In genomic region chr6:18412073-18412472, GRCh38 we compare ENCODE assay signal across 1 cellular context.
TF ChIP-seq lines count a peak whose summit lies in the region.

No MANE protein-coding gene starts in this region.

TF ChIP-seq in GM12878, 131 proteins besides CTCF, POLR2A, EP300 and RAD21 (continued from another document):
- TF ChIP-seq, protein P1, sequence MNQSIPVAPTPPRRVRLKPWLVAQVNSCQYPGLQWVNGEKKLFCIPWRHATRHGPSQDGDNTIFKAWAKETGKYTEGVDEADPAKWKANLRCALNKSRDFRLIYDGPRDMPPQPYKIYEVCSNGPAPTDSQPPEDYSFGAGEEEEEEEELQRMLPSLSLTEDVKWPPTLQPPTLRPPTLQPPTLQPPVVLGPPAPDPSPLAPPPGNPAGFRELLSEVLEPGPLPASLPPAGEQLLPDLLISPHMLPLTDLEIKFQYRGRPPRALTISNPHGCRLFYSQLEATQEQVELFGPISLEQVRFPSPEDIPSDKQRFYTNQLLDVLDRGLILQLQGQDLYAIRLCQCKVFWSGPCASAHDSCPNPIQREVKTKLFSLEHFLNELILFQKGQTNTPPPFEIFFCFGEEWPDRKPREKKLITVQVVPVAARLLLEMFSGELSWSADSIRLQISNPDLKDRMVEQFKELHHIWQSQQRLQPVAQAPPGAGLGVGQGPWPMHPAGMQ (IDR thresholded peaks at IDR 0.05; ENCODE audit: borderline replicate concordance) = no peak
- TF ChIP-seq YBX1 (IDR thresholded peaks at IDR 0.05) (no peak), RUNX3 (IDR thresholded peaks at IDR 0.05; ENCODE audit: low read length) (no peak), ATF2 (IDR thresholded peaks at IDR 0.05; ENCODE audit: low read length) (no peak), YY1 (IDR thresholded peaks at IDR 0.05; ENCODE audit: low read depth, low read length) (no peak), KDM1A (IDR thresholded peaks at IDR 0.05; ENCODE audit: borderline replicate concordance) (no peak)
